In the genomic region with DNA sequence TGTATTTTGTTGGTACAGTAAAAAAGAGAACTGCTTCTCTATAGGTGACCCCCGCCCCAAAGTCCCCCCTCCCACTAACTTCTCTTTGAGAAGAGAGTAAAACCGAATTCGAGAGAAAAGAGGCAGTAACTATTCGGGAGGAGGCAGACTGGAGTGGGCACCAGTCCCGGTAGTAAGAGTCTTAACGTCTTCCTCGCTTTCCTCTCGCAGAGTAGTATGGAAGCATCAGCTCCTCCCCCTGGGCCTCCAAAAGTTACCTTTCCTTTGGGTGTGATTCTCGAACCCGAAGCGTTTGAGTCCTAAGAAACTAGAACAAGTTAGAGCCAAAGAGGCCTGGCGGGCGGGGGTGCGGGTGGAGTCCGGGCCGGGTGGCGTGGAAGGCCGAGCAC, we compare ENCODE assay signal across 7 cellular contexts. TPM values are rescaled to one million over a fixed set of nuclear protein-coding genes. Genes with fewer than 3 reads are reported as not detected.
DNase-seq lines count a peak whose midpoint lies in the region; ATAC-seq and TF ChIP-seq lines count a peak whose summit lies in the region.

No MANE protein-coding gene starts in this region.

- intact Hi-C loops in esophagus muscularis mucosa (cut with DNase I), result loop anchor here (5.0 kb wide), 1 partner anchor 88 kb away; no protein-coding TSS in a partner anchor

- H3K4me3 ChIP-seq in esophagus muscularis mucosa (peak overlapping the region; percentile 79 to 91 (median 83)), osteoblast (ENCODE audit: insufficient read depth, low read length) (peak overlapping the region; percentile 90)

- no peaks in the 10 kb centered on the region for H3K9me3 ChIP-seq in esophagus muscularis mucosa
- H3K9me3 ChIP-seq in osteoblast (ENCODE audit: low read depth, low read length), result no peaks in the 10 kb centered on the region

- ATAC-seq in GM21576 (IDR thresholded peaks at IDR 0.05; ENCODE audit: unreplicated experiment) (peak; percentile 21), HG02852 (IDR thresholded peaks at IDR 0.05; ENCODE audit: unreplicated experiment) (no peak)

- TF ChIP-seq CTCF in RWPE1 (conservative IDR thresholded peaks at IDR 0.05; ENCODE audit: low read depth), result no peak
- TF ChIP-seq CTCF in esophagus muscularis mucosa (IDR thresholded peaks at IDR 0.05), result no peak
- TF ChIP-seq CTCF in osteoblast (IDR thresholded peaks at IDR 0.05; ENCODE audit: extremely low read depth, low read depth, low read length), result no peak

- no peaks in the 10 kb centered on the region for H3K36me3 ChIP-seq in esophagus muscularis mucosa
- H3K36me3 ChIP-seq in osteoblast (ENCODE audit: insufficient read depth, low read length), result peaks cover 5% of the 10 kb centered on the region

- DNase-seq in RWPE1 (ENCODE audit: low spot score) (no peak), esophagus muscularis mucosa (ENCODE audit: extremely low spot score) (no peak), osteoblast (ENCODE audit: insufficient read length, low spot score, missing footprints) (no peak), NOMO-1 treated with DMSO at 0.1 percent for 48 hours (lab: John Stamatoyannopoulos, UW; ENCODE audit: unreplicated experiment) (no peak), NK-92 (lab: John Stamatoyannopoulos, UW; ENCODE audit: unreplicated experiment) (no peak)

- peak overlapping the region; percentile 72 for H2AFZ ChIP-seq in osteoblast (ENCODE audit: low read length)

- no peak for TF ChIP-seq EP300 in esophagus muscularis mucosa (IDR thresholded peaks at IDR 0.05)

- H3K27me3 ChIP-seq in esophagus muscularis mucosa, result no peaks in the 10 kb centered on the region
- no peaks in the 10 kb centered on the region for H3K27me3 ChIP-seq in osteoblast (ENCODE audit: insufficient read depth, low read length)

- peak overlapping the region; percentile 94 for H3K4me2 ChIP-seq in osteoblast (ENCODE audit: insufficient read depth, low read length)

- H4K20me1 ChIP-seq in osteoblast (ENCODE audit: insufficient read depth, low read length), result peaks cover 24% of the 10 kb centered on the region

- H3K27ac ChIP-seq in RWPE1, result peak overlapping the region; percentile 98
- H3K27ac ChIP-seq in esophagus muscularis mucosa (replicated peaks in 1 of 4), result peak overlapping the region; percentile 92 to 98 (median 94)
- H3K27ac ChIP-seq in osteoblast (ENCODE audit: low read depth, low read length), result peak overlapping the region; percentile 65

- peaks cover 34% of the 10 kb centered on the region for H3K79me2 ChIP-seq in osteoblast (ENCODE audit: insufficient read depth, low read length)

- CTCF ChIA-PET in RWPE1 (lab: Yijun Ruan, JAX), result interaction anchor here (0.6 to 1.6 kb wide), 3 partner anchors 37 to 191 kb away, joined by 3 to 9 read pairs (median 5); no protein-coding TSS in a partner anchor

- WGBS in esophagus muscularis mucosa, result 0% methylated on average over 10 of the region's 18 CpGs

- TF ChIP-seq POLR2A in esophagus muscularis mucosa (IDR thresholded peaks at IDR 0.05; ENCODE audit: low read depth), result no peak

- H3K4me1 ChIP-seq in esophagus muscularis mucosa, result peaks cover 3 to 26% (median 19%) of the 10 kb centered on the region in 4 donors
- H3K4me1 ChIP-seq in osteoblast (ENCODE audit: insufficient read depth, low read length), result peaks cover 9% of the 10 kb centered on the region

- POLR2A ChIA-PET in RWPE1 (lab: Yijun Ruan, JAX; ENCODE audit: low non-redundant PET), result no interaction called here

RNA-seq across cellular contexts. Expression of gene DSE, which starts 0.4 kb away (rescaled TPM):
- total RNA-seq in esophagus muscularis mucosa, result 10 to 100 TPM; 27.8 to 42.1 (median 31.5) TPM
- total RNA-seq in osteoblast, result 193 and 229 TPM in 2 replicates
